In the genomic region with DNA sequence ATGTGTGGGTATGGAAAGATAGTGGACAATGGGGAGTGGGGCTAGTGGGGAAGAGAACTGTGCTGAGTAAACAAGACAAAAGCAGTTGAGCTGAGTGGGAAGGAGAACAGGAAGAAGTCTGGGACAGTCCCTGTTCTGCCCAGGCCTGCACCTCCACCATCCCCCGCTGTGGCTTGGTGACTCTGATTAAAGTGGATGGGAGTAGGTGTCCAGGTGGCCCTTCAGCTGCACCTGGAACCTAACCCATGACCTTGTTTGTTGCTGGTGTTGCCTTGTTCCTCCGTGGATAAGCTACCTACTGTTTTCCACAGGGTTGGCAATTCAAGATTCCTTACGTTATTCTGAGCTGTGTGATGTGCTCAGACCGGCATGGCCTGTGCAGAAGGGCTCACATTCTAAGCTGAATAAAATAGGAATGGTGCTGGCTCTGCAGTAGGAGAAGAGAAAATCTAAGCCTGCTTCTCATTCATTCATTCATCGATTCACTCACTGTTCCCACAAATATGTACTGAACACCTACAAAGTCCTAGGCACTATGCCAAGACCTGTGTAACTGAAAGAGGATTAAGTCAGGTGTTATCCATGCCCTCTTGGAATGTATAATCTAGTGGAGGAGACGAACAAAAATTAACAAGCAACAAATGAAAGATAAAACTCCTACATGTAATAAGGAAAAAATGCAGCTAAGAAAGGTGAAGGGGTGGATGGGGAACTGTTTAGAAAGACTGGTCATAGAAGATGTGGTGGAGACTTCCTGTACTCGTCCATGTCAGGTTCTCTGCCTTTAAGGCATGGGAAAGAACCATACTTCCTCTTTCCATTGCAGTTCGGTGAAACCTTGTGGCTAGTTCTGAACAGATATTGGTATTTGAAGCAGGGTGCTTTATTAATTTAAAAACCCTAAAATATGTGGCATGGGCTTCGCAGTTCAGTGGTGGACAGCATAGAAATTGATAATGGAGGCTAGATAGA, we compare ENCODE assay signal across 9 cellular contexts. TPM values are rescaled to one million over a fixed set of nuclear protein-coding genes. Genes with fewer than 3 reads are reported as not detected.
DNase-seq lines count a peak whose midpoint lies in the region; ATAC-seq, FAIRE-seq and TF ChIP-seq lines count a peak whose summit lies in the region.
"Had no signal": no experiment of that assay in that cellular context is flagged by ENCODE, and none has a peak within 500 bp of the region (broad histone marks: within the 10 kb centered on the region; RNA-seq: fewer than 3 reads in every experiment).

No MANE protein-coding gene starts in this region.

- no peak for FAIRE-seq in small intestine (lab: Jason Lieb, UNC)
- FAIRE-seq in D721Med (lab: Jason Lieb, UNC) = no peak

- no peaks in the 10 kb centered on the region for H3K9me2 ChIP-seq in SK-N-SH

- peaks cover 14% of the 10 kb centered on the region for H3F3A ChIP-seq in SK-N-SH (replicated peaks; ENCODE audit: insufficient read depth)

- TF ChIP-seq POLR2A in breast epithelium (IDR thresholded peaks at IDR 0.05) = no peak

- H4K20me1 ChIP-seq in SK-N-SH (ENCODE audit: insufficient read depth) = no peaks in the 10 kb centered on the region

- H3K4me3 Mint-ChIP-seq in MCF 10A (ENCODE audit: unreplicated experiment) = peak overlapping the region; percentile 3
- H3K4me3 Mint-ChIP-seq: CD4-positive, CD25-positive, alpha-beta regulatory T cell had no signal

- no peak overlapping the region for H2AFZ ChIP-seq in SK-N-SH (ENCODE audit: low read depth)

- H3K36me3 ChIP-seq in breast epithelium (no peaks in the 10 kb centered on the region), small intestine (ENCODE audit: control insufficient read depth in 2 of 2, insufficient read depth in 2 of 2, low read length in 2 of 2) (no peaks in the 10 kb centered on the region), SK-N-SH (replicated peaks in 1 of 2; ENCODE audit: control insufficient read depth in 1 of 2, insufficient read depth in 2 of 2, low read length in 1 of 2) (no peaks in the 10 kb centered on the region)

- H3K9ac ChIP-seq in SK-N-SH = no peak overlapping the region

- no peaks in the 10 kb centered on the region for H3K27me3 ChIP-seq in breast epithelium
- H3K27me3 ChIP-seq in small intestine (ENCODE audit: control insufficient read depth in 2 of 2, insufficient read depth in 2 of 2, low read length in 2 of 2) = no peaks in the 10 kb centered on the region
- H3K27me3 ChIP-seq in SK-N-SH (ENCODE audit: insufficient read depth) = no peaks in the 10 kb centered on the region

- peaks cover 44% of the 10 kb centered on the region for H3K4me1 Mint-ChIP-seq in MCF 10A (ENCODE audit: insufficient read depth, unreplicated experiment)

- no peak overlapping the region for H3K27ac ChIP-seq in breast epithelium
- peak overlapping the region in 1 of 2 donors; percentile 27 for H3K27ac ChIP-seq in small intestine (ENCODE audit: low read depth in 1 of 2, low read length in 1 of 2)
- no peak overlapping the region for H3K27ac ChIP-seq in SK-N-SH (ENCODE audit: low read depth in 2 of 2, low read length in 1 of 2)

- intact Hi-C loops in MCF 10A (cut with micrococcal nuclease) (no loop called here), breast epithelium (cut with DNase I; ENCODE audit: low total_unique reads) (no loop called here)

- H3K9me3 Mint-ChIP-seq in MCF 10A (ENCODE audit: unreplicated experiment) = no peaks in the 10 kb centered on the region

- H3K4me2 ChIP-seq in SK-N-SH = no peak overlapping the region

- no peak for TF ChIP-seq RAD21 in SK-N-SH (IDR thresholded peaks at IDR 0.05; ENCODE audit: low read length)

- BruUV-seq in MCF 10A (replicated peaks; lab: Mats Ljungman, UMichigan) = no TSS peak

- peak; percentile 73 for ATAC-seq in HG03064 (IDR thresholded peaks at IDR 0.05; ENCODE audit: low read depth, unreplicated experiment)

- peak overlapping the region; percentile 30 for H3K27ac Mint-ChIP-seq in MCF 10A (ENCODE audit: low read depth, unreplicated experiment)
- H3K27ac Mint-ChIP-seq: CD4-positive, CD25-positive, alpha-beta regulatory T cell had no signal

- WGBS in small intestine, 3 donors = 20 to 56% (median 39%) methylated on average over 9 of the region's 9 CpGs
- 74% methylated on average over 8 of the region's 9 CpGs for WGBS in SK-N-SH (ENCODE audit: low lambda C conversion rate)

- TF ChIP-seq CTCF in MCF 10A (IDR thresholded peaks at IDR 0.05; ENCODE audit: unreplicated experiment) (no peak), breast epithelium (IDR thresholded peaks at IDR 0.05) (no peak), D721Med (IDR thresholded peaks at IDR 0.05; ENCODE audit: insufficient read depth, missing control alignments) (no peak), SK-N-SH (IDR thresholded peaks at IDR 0.05) (no peak)

- POLR2A ChIA-PET in MCF 10A (lab: Yijun Ruan, JAX) = interaction anchor here (0.6 to 1.6 kb wide), 10 partner anchors 18 to 212 kb away, joined by 3 to 7 read pairs (median 4); a partner anchor contains a TSS
- POLR2A ChIA-PET in SK-N-SH (lab: Yijun Ruan, JAX) = no interaction called here

- H3K36me3 Mint-ChIP-seq in MCF 10A (ENCODE audit: insufficient read depth, unreplicated experiment) = no peaks in the 10 kb centered on the region
- H3K36me3 Mint-ChIP-seq: CD4-positive, CD25-positive, alpha-beta regulatory T cell had no signal

- no peaks in the 10 kb centered on the region for H3K79me2 ChIP-seq in SK-N-SH (ENCODE audit: insufficient read depth)

- H3K9me3 ChIP-seq in breast epithelium (no peaks in the 10 kb centered on the region), small intestine (ENCODE audit: control insufficient read depth, low read depth) (no peaks in the 10 kb centered on the region), SK-N-SH (no peaks in the 10 kb centered on the region)

- TF ChIP-seq EP300 in SK-N-SH (IDR thresholded peaks at IDR 0.05; ENCODE audit: borderline replicate concordance in 1 of 2, low read depth in 1 of 2, low read length in 1 of 2) = no peak

- CTCF ChIA-PET in MCF 10A (lab: Yijun Ruan, JAX) (interaction anchor here (0.5 to 2.2 kb wide), 11 partner anchors 70 to 1092 kb away, joined by 3 to 8 read pairs (median 4); no protein-coding TSS in a partner anchor), SK-N-SH (lab: Yijun Ruan, JAX) (interaction anchor here (1.0 to 1.3 kb wide), 2 partner anchors 84 to 163 kb away, joined by 4 read pairs; no protein-coding TSS in a partner anchor)

- peak; percentile 62 for DNase-seq in MCF 10A (ENCODE audit: unreplicated experiment)
- DNase-seq in breast epithelium (ENCODE audit: low spot score in 2 of 2) = no peak
- peak; percentile 73 for DNase-seq in RPMI8226
- DNase-seq in small intestine = peak; percentile 42
- no peak for DNase-seq in NCI-H1048 (lab: John Stamatoyannopoulos, UW)
- DNase-seq in D721Med (ENCODE audit: insufficient read length, low spot score) = no peak
- DNase-seq in SK-N-SH = no peak
- DNase-seq: CD4-positive, CD25-positive, alpha-beta regulatory T cell had no signal

- H3K4me1 ChIP-seq in breast epithelium (peaks cover 0 to 2% of the 10 kb centered on the region in 2 donors), small intestine (ENCODE audit: control insufficient read depth in 2 of 2, insufficient read depth in 1 of 2, low read depth in 1 of 2, low read length in 1 of 2) (peaks cover 0 to 7% of the 10 kb centered on the region in 2 donors), SK-N-SH (ENCODE audit: control insufficient read depth in 1 of 2, insufficient read depth in 2 of 2, low read depth in 1 of 2, low read length in 1 of 2) (peaks cover 0 to 6% of the 10 kb centered on the region in 2 experiments; a peak in 3 of 4 replicates)

- no peak overlapping the region for H3K4me3 ChIP-seq in breast epithelium
- H3K4me3 ChIP-seq in small intestine (ENCODE audit: low read depth in 1 of 2, low read length in 2 of 2) = no peak overlapping the region
- H3K4me3 ChIP-seq in SK-N-SH (ENCODE audit: low read depth in 2 of 2, low read length in 1 of 2) = no peak overlapping the region

- H3K27me3 Mint-ChIP-seq in MCF 10A (ENCODE audit: insufficient read depth, unreplicated experiment) = no peaks in the 10 kb centered on the region

TF ChIP-seq in SK-N-SH, 30 proteins besides CTCF, POLR2A, EP300 and RAD21:
- TF ChIP-seq YY1 (IDR thresholded peaks at IDR 0.05; ENCODE audit: low read depth) (no peak), JUND (IDR thresholded peaks at IDR 0.05) (no peak), TEAD4 (IDR thresholded peaks at IDR 0.05; ENCODE audit: borderline replicate concordance, insufficient read depth) (no peak), SIN3A (IDR thresholded peaks at IDR 0.05; ENCODE audit: borderline replicate concordance, low read depth, low read length) (no peak)
- TF ChIP-seq, protein P1, sequence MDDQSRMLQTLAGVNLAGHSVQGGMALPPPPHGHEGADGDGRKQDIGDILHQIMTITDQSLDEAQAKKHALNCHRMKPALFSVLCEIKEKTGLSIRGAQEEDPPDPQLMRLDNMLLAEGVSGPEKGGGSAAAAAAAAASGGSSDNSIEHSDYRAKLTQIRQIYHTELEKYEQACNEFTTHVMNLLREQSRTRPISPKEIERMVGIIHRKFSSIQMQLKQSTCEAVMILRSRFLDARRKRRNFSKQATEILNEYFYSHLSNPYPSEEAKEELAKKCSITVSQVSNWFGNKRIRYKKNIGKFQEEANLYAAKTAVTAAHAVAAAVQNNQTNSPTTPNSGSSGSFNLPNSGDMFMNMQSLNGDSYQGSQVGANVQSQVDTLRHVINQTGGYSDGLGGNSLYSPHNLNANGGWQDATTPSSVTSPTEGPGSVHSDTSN (IDR thresholded peaks at IDR 0.05) = no peak

RNA-seq across cellular contexts. Expression of a gene that starts 10.1 kb away (rescaled TPM):
- total RNA-seq in MCF 10A (2022) (not detected in 2 replicates), breast epithelium (1 to 10 TPM; 2.3 to 9.1 (median 8.3) TPM)
- polyA plus RNA-seq in small intestine (10 to 100 TPM in 2 of 3 donors, 1 to 10 TPM in 1; 2.7 to 16.9 (median 11.3) TPM), SK-N-SH (2012; rRNA removed) (0.31 and 0.51 TPM in 2 replicates)
- polyA plus RNA-seq in SK-N-SH (2012; cell fraction: cytosol; rRNA removed) = 0.39 and 0.71 TPM in 2 replicates
- polyA plus RNA-seq in SK-N-SH (2012; cell fraction: nucleus; rRNA removed) = 0.29 TPM in 1 of 2 replicates, not detected in the other

Comparison
In these comparisons a context has a peak if more than half of its experiments do, and no peak if none do; other contexts are left out.
1. DNase-seq: peak in MCF 10A (single experiment), RPMI8226 (single experiment) and small intestine (single experiment); none in breast epithelium (0 of 2), NCI-H1048 (single experiment), D721Med (single experiment) and SK-N-SH (single experiment).